ENCODE assay signal across 8 cellular contexts in the genomic region with DNA sequence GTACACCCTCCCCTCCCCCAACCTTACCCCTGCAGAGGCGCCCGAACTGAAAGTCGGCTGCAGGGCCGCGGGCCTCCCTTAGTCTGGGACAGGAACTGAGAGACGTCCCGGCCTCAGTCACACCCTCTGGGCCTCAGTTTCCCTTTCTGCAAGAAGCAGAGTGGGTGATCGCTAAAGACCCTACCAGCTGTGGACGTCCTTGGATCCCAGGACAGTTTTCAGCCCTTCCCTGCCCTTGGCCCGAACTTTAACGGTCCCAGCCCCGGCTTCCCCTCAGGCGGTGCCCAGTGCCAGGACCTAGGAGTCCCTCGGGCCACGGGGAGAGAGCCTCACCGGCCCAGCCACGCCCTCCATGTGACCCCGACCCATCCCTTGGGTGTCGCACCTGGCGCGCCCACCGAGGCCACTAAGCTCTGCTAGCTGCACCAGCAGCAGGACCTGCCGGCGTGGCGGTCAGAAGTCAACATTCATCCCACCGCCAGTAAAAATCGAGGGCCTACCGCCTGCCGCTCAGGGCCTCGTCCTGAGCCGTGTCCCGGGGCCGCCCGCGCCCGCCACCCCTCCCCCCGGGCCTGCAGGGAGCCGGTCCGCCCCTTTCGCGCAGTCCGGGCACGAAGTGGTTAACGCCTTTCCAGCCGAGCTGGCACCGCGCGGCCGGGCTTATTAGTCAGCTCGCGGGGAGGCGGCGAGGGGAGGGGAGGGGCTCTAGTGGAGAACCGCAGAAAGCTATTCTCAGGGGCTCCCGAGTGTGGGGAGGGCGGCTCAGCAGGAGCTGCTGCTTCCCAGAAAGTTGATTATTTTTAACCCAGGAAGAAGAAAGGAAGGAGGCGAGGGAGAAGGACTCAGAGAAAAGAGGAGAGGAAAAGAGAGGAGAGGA.
DNase-seq lines count a peak whose midpoint lies in the region; ATAC-seq and TF ChIP-seq lines count a peak whose summit lies in the region.

No MANE protein-coding gene starts in this region.

- peak overlapping the region; percentile 95 for H3K27ac ChIP-seq in duodenal mucosa (ENCODE audit: low read depth, low read length)

- no peaks in the 10 kb centered on the region for H3K9me3 ChIP-seq in duodenal mucosa (ENCODE audit: control insufficient read depth in 1 of 2, low read length in 2 of 2)

- peak; percentile 57 for ATAC-seq in activated CD8-positive, alpha-beta T cell treated with anti-CD3 and anti-CD28 coated beads, Interleukin-2, amount 10 ng/mL, durations not matched to agents 7 days and 5 days

- no peaks in the 10 kb centered on the region for H3K9me3 Mint-ChIP-seq in activated CD8-positive, alpha-beta T cell treated with anti-CD3 and anti-CD28 coated beads, Interleukin-2, amount 10 ng/mL, durations not matched to agents 7 days and 5 days (ENCODE audit: insufficient read depth)

- peaks cover 33% of the 10 kb centered on the region for H3K4me1 Mint-ChIP-seq in activated CD8-positive, alpha-beta T cell treated with anti-CD3 and anti-CD28 coated beads, Interleukin-2, amount 10 ng/mL, durations not matched to agents 7 days and 5 days (ENCODE audit: low read depth)

- CTCF ChIA-PET in activated CD8-positive, alpha-beta T cell treated with anti-CD3 and anti-CD28 coated beads, Interleukin-2, amount 10 ng/mL, durations not matched to agents 7 days and 5 days (lab: Charles Lee), result interaction anchor here (0.7 to 1.6 kb wide), 5 partner anchors 25 to 358 kb away, joined by 3 to 6 read pairs (median 3); no protein-coding TSS in a partner anchor

- DNase-seq in SIG-M5 treated with dmso at 0.1 percent for 504 hours (lab: John Stamatoyannopoulos, UW; ENCODE audit: unreplicated experiment) (peak; percentile 60), SIG-M5 (lab: John Stamatoyannopoulos, UW) (no peak), NCI-H526 treated with DMSO at 0.1 percent for 48 hours (lab: John Stamatoyannopoulos, UW) (peak; percentile 66), lower leg skin (ENCODE audit: low spot score in 2 of 2) (peak; percentile 93 to 99), NCI-H146 treated with DMSO at 0.1 percent for 48 hours (lab: John Stamatoyannopoulos, UW; ENCODE audit: unreplicated experiment) (no peak)
- DNase-seq in activated CD8-positive, alpha-beta T cell treated with anti-CD3 and anti-CD28 coated beads, Interleukin-2, amount 10 ng/mL, durations not matched to agents 7 days and 5 days, result peak; percentile 77
- peak; percentile 83 for DNase-seq in stimulated activated CD4-positive, alpha-beta T cell treated with anti-CD3 and anti-CD28 coated beads, Interleukin-2, amount 100 ng/mL, for 4 hours (ENCODE audit: low read depth)

- peak overlapping the region; percentile 57 for H3K27ac Mint-ChIP-seq in activated CD8-positive, alpha-beta T cell treated with anti-CD3 and anti-CD28 coated beads, Interleukin-2, amount 10 ng/mL, durations not matched to agents 7 days and 5 days

- POLR2A ChIA-PET in activated CD8-positive, alpha-beta T cell treated with anti-CD3 and anti-CD28 coated beads, Interleukin-2, amount 10 ng/mL, durations not matched to agents 7 days and 5 days (lab: Charles Lee), result interaction anchor here (0.6 to 2.7 kb wide), 3 partner anchors 37 to 324 kb away, joined by 3 to 10 read pairs (median 3); no protein-coding TSS in a partner anchor

- H3K36me3 ChIP-seq in duodenal mucosa (ENCODE audit: control insufficient read depth in 1 of 2, insufficient read depth in 2 of 2, low read length in 2 of 2), result peaks cover 0 to 7% of the 10 kb centered on the region in 2 donors

- TF ChIP-seq CTCF in lower leg skin (IDR thresholded peaks at IDR 0.05), result no peak

- peaks cover 20 to 39% of the 10 kb centered on the region in 2 donors for H3K4me1 ChIP-seq in duodenal mucosa (ENCODE audit: control insufficient read depth in 1 of 2, insufficient read depth in 2 of 2, low read length in 2 of 2)

- 1% methylated on average over 45 to 56 of the region's 57 CpGs for WGBS in lower leg skin, 2 donors

- peak overlapping the region; percentile 73 for H3K4me3 Mint-ChIP-seq in activated CD8-positive, alpha-beta T cell treated with anti-CD3 and anti-CD28 coated beads, Interleukin-2, amount 10 ng/mL, durations not matched to agents 7 days and 5 days

- H3K27me3 ChIP-seq in duodenal mucosa (ENCODE audit: control insufficient read depth in 1 of 2, insufficient read depth in 2 of 2, low read length in 2 of 2), result no peaks in the 10 kb centered on the region

- peaks cover 10% of the 10 kb centered on the region for H3K36me3 Mint-ChIP-seq in activated CD8-positive, alpha-beta T cell treated with anti-CD3 and anti-CD28 coated beads, Interleukin-2, amount 10 ng/mL, durations not matched to agents 7 days and 5 days (ENCODE audit: low read depth)

- TF ChIP-seq POLR2A in lower leg skin (IDR thresholded peaks at IDR 0.05), result peak in 1 of 2 donors; percentile 56

- H3K4me3 ChIP-seq in duodenal mucosa (ENCODE audit: low read depth in 1 of 2, low read length in 2 of 2), result peak overlapping the region; percentile 80 to 87
- peak overlapping the region; percentile 40 for H3K4me3 ChIP-seq in lower leg skin (ENCODE audit: low read depth, poor library complexity, severe bottlenecking)

- no peaks in the 10 kb centered on the region for H3K27me3 Mint-ChIP-seq in activated CD8-positive, alpha-beta T cell treated with anti-CD3 and anti-CD28 coated beads, Interleukin-2, amount 10 ng/mL, durations not matched to agents 7 days and 5 days (ENCODE audit: low read depth)

- intact Hi-C loops in lower leg skin (cut with DNase I; ENCODE audit: low total_unique reads), result no loop called here

- peak overlapping the region; percentile 78 to 98 for H3K9ac ChIP-seq in duodenal mucosa (ENCODE audit: low read depth in 1 of 2, low read length in 2 of 2)

Comparison
In these comparisons a context has a peak if more than half of its experiments do, and no peak if none do; other contexts are left out.
1. DNase-seq: peak in SIG-M5 treated with dmso at 0.1 percent for 504 hours (single experiment), NCI-H526 treated with DMSO at 0.1 percent for 48 hours (single experiment), activated CD8-positive, alpha-beta T cell treated with anti-CD3 and anti-CD28 coated beads, Interleukin-2, amount 10 ng/mL, durations not matched to agents 7 days and 5 days (single experiment), lower leg skin (2 of 2) and stimulated activated CD4-positive, alpha-beta T cell treated with anti-CD3 and anti-CD28 coated beads, Interleukin-2, amount 100 ng/mL, for 4 hours (single experiment); none in SIG-M5 (single experiment) and NCI-H146 treated with DMSO at 0.1 percent for 48 hours (single experiment).